ENCODE assay signal across 15 cellular contexts in genomic region chr5:159655757-159656409, GRCh38.
"Had no signal": no experiment of that assay in that cellular context is flagged by ENCODE, and none has a peak within 500 bp of the region (broad histone marks: within the 10 kb centered on the region; RNA-seq: fewer than 3 reads in every experiment).

No MANE protein-coding gene starts in this region.

- H3K27ac ChIP-seq: gastrocnemius medialis, skin epidermis, tibial artery, uterus had no signal

- H3K4me3 ChIP-seq: gastrocnemius medialis, mucosa of descending colon, skin epidermis, tibial artery, uterus had no signal

- H3K27me3 ChIP-seq: gastrocnemius medialis, tibial artery, uterus had no signal

- H3K36me3 ChIP-seq: gastrocnemius medialis, tibial artery, uterus had no signal

- ATAC-seq: gastrocnemius medialis; left lobe of liver; mucosa of descending colon; natural killer cell treated with Interleukin-12 subunit alpha and Interleukin-12 subunit beta and Interleukin-15 and Interleukin-18, amount 100 ng/mL, for 72 hours; stimulated activated naive B cell treated with anti-CD40 and anti-IgM and Interleukin-4, amounts not matched to agents 10 μg/mL and 1 μg/mL and 100 μg/mL, for 72 hours had no signal

- H3K9me3 ChIP-seq: gastrocnemius medialis, mucosa of descending colon, tibial artery, uterus had no signal

- DNase-seq: activated naive CD4-positive, alpha-beta T cell treated with anti-CD3 and anti-CD28 coated beads, Interleukin-2, amount 10 ng/mL, durations not matched to agents 7 days and 5 days; erythroblast; gastrocnemius medialis; mucosa of descending colon; nucleus accumbens; posterior cingulate gyrus; retina; stimulated activated CD4-positive, alpha-beta T cell treated with anti-CD3 and anti-CD28 coated beads, Interleukin-15, amount 100 ng/mL, for 24 hours; stimulated activated CD4-positive, alpha-beta T cell treated with anti-CD3 and anti-CD28 coated beads, Interleukin-4, amount 100 ng/mL, for 1 hour; stimulated activated naive B cell treated with anti-CD40 and anti-IgM and Interleukin-4, amounts not matched to agents 10 μg/mL and 1 μg/mL and 100 μg/mL, for 72 hours; tibial artery; uterus had no signal

- H3K4me1 ChIP-seq: gastrocnemius medialis, tibial artery, uterus had no signal
